8 cellular contexts compared by ENCODE assay signal in genomic region chr14:23954279-23954614, GRCh38. TPM values are rescaled to one million over a fixed set of nuclear protein-coding genes. Genes with fewer than 3 reads are reported as not detected.
A peak's percentile ranks its signal among the peaks of the same experiment; 100 is the strongest.
DNase-seq lines count a peak whose midpoint lies in the region; ATAC-seq and TF ChIP-seq lines count a peak whose summit lies in the region.
"Not testable (repeated sequence)": the region's sequence is repeated elsewhere in the genome, so short reads cannot be mapped to it uniquely, and the experiment has no call there.

No MANE protein-coding gene starts in this region.

- H3K36me3 Mint-ChIP-seq in T-cell = peaks cover 21% of the 10 kb centered on the region
- peaks cover 18% of the 10 kb centered on the region for H3K36me3 Mint-ChIP-seq in stimulated activated naive CD8-positive, alpha-beta T cell treated with anti-CD3 and anti-CD28 coated beads, Interleukin-15, Interleukin-2, amounts not matched to agents 100 ng/mL and 50 ng/mL, for 24 hours (ENCODE audit: low read depth)

- DNase-seq in T-cell, body of pancreas, foreskin keratinocyte: not testable (repeated sequence)

- H3K4me1 Mint-ChIP-seq in T-cell = peaks cover 25 to 27% (median 27%) of the 10 kb centered on the region in 3 donors
- H3K4me1 Mint-ChIP-seq in stimulated activated naive CD8-positive, alpha-beta T cell treated with anti-CD3 and anti-CD28 coated beads, Interleukin-15, Interleukin-2, amounts not matched to agents 100 ng/mL and 50 ng/mL, for 24 hours (ENCODE audit: low read depth) = peaks cover 26% of the 10 kb centered on the region

- CTCF ChIA-PET in T-cell (lab: Charles Lee) = not testable (repeated sequence)

- H3K9ac ChIP-seq in BLaER1 treated with 17β-estradiol and CSF1 and Interleukin-3, amounts not matched to agents 10 nM and 100 nM = peak overlapping the region; percentile 82 to 91 (median 86)

- not testable (repeated sequence) for H3K27me3 ChIP-seq in BLaER1 treated with 17β-estradiol and CSF1 and Interleukin-3, amounts not matched to agents 10 nM and 100 nM; body of pancreas; foreskin keratinocyte; muscle layer of duodenum (ENCODE audit: low read depth, low read length)

- H3K4me3 Mint-ChIP-seq in T-cell = peak overlapping the region; percentile 91 to 98 (median 95)
- H3K4me3 Mint-ChIP-seq in stimulated activated naive CD8-positive, alpha-beta T cell treated with anti-CD3 and anti-CD28 coated beads, Interleukin-15, Interleukin-2, amounts not matched to agents 100 ng/mL and 50 ng/mL, for 24 hours = peak overlapping the region; percentile 99

- H3K4me2 ChIP-seq in BLaER1 treated with 17β-estradiol and CSF1 and Interleukin-3, amounts not matched to agents 10 nM and 100 nM = peak overlapping the region; percentile 82 to 93 (median 88)

- ATAC-seq in GM21390 (IDR thresholded peaks at IDR 0.05; ENCODE audit: unreplicated experiment) (peak; percentile 4), HG03159 (IDR thresholded peaks at IDR 0.05; ENCODE audit: unreplicated experiment) (peak; percentile 29), T-cell (replicated peaks in 1 of 4) (peak in 1 of 4 experiments; percentile 1)
- ATAC-seq in body of pancreas, foreskin keratinocyte: not testable (repeated sequence)

- H3K4me3 ChIP-seq in BLaER1 treated with 17β-estradiol and CSF1 and Interleukin-3, amounts not matched to agents 10 nM and 100 nM = peak overlapping the region; percentile 69 to 90 (median 82)
- peak overlapping the region; percentile 86 to 92 for H3K4me3 ChIP-seq in body of pancreas
- H3K4me3 ChIP-seq in muscle layer of duodenum (ENCODE audit: low read depth in 1 of 2, low read length in 2 of 2) = peak overlapping the region; percentile 89 to 94

- H4K20me1 ChIP-seq in BLaER1 treated with 17β-estradiol and CSF1 and Interleukin-3, amounts not matched to agents 10 nM and 100 nM = not testable (repeated sequence)

- not testable (repeated sequence) for H3K27me3 Mint-ChIP-seq in T-cell; stimulated activated naive CD8-positive, alpha-beta T cell treated with anti-CD3 and anti-CD28 coated beads, Interleukin-15, Interleukin-2, amounts not matched to agents 100 ng/mL and 50 ng/mL, for 24 hours

- intact Hi-C loops in body of pancreas (cut with DNase I) = not testable (repeated sequence)

- H3K36me3 ChIP-seq in BLaER1 treated with 17β-estradiol and CSF1 and Interleukin-3, amounts not matched to agents 10 nM and 100 nM = peaks cover 0 to 22% (median 10%) of the 10 kb centered on the region in 11 experiments; a peak in 9 of 22 replicates
- H3K36me3 ChIP-seq in body of pancreas (replicated peaks in 1 of 2; ENCODE audit: insufficient read depth in 1 of 2, low read depth in 2 of 2); muscle layer of duodenum (ENCODE audit: control insufficient read depth in 1 of 2, insufficient read depth in 2 of 2, low read length in 2 of 2): not testable (repeated sequence)

- POLR2A ChIA-PET in T-cell (lab: Charles Lee) = not testable (repeated sequence)

- TF ChIP-seq CTCF in body of pancreas (IDR thresholded peaks at IDR 0.05); foreskin keratinocyte (conservative IDR thresholded peaks at IDR 0.05): not testable (repeated sequence)

- H3K9me3 Mint-ChIP-seq in T-cell; stimulated activated naive CD8-positive, alpha-beta T cell treated with anti-CD3 and anti-CD28 coated beads, Interleukin-15, Interleukin-2, amounts not matched to agents 100 ng/mL and 50 ng/mL, for 24 hours: not testable (repeated sequence)

- 6 to 9% methylated on average over 6 of the region's 6 CpGs for WGBS in body of pancreas, 2 donors

- TF ChIP-seq POLR2A in body of pancreas (IDR thresholded peaks at IDR 0.05) = not testable (repeated sequence)

- H3K27ac Mint-ChIP-seq in T-cell = peak overlapping the region; percentile 92 to 93
- peak overlapping the region; percentile 95 for H3K27ac Mint-ChIP-seq in stimulated activated naive CD8-positive, alpha-beta T cell treated with anti-CD3 and anti-CD28 coated beads, Interleukin-15, Interleukin-2, amounts not matched to agents 100 ng/mL and 50 ng/mL, for 24 hours

- H3K9me3 ChIP-seq in BLaER1 treated with 17β-estradiol and CSF1 and Interleukin-3, amounts not matched to agents 10 nM and 100 nM (replicated peaks in 1 of 11) = peaks cover 16 to 27% (median 24%) of the 10 kb centered on the region in 11 experiments
- not testable (repeated sequence) for H3K9me3 ChIP-seq in body of pancreas; muscle layer of duodenum (ENCODE audit: control insufficient read depth in 1 of 2, low read length in 2 of 2)

- H3K27ac ChIP-seq in BLaER1 treated with 17β-estradiol and CSF1 and Interleukin-3, amounts not matched to agents 10 nM and 100 nM = peak overlapping the region in 10 of 11 experiments; percentile 70 to 88 (median 84); a peak in 20 of 22 replicates
- H3K27ac ChIP-seq in body of pancreas (peak overlapping the region; percentile 88 to 91 (median 90)), foreskin keratinocyte (peak overlapping the region; percentile 66), muscle layer of duodenum (ENCODE audit: low read length) (peak overlapping the region; percentile 82)

- H3K4me1 ChIP-seq in BLaER1 treated with 17β-estradiol and CSF1 and Interleukin-3, amounts not matched to agents 10 nM and 100 nM = peaks cover 14 to 20% (median 17%) of the 10 kb centered on the region in 10 experiments; a peak in 19 of 20 replicates
- peaks cover 42% of the 10 kb centered on the region for H3K4me1 ChIP-seq in body of pancreas
- H3K4me1 ChIP-seq in foreskin keratinocyte; muscle layer of duodenum (ENCODE audit: control insufficient read depth in 1 of 2, insufficient read depth in 2 of 2, low read length in 2 of 2): not testable (repeated sequence)

RNA-seq across cellular contexts. Expression of gene DHRS4, which starts 0.7 kb away (rescaled TPM):
- total RNA-seq in T-cell (10 to 100 TPM; 11.1 to 21.4 (median 17.5) TPM), body of pancreas (10 to 100 TPM; 18.4 to 45.5 TPM), foreskin keratinocyte (25.6 and 29.2 TPM in 2 replicates)
- 34.2 and 39.0 TPM in 2 replicates for polyA plus RNA-seq in foreskin keratinocyte

RNA-seq across cellular contexts. Expression of gene DHRS4L2, which starts 34.5 kb away (rescaled TPM):
- total RNA-seq in T-cell (10 to 100 TPM; 14.0 to 21.9 (median 16.4) TPM), body of pancreas (10 to 100 TPM; 10.6 to 16.5 TPM), foreskin keratinocyte (18.4 and 27.7 TPM in 2 replicates)
- 29.5 and 43.7 TPM in 2 replicates for polyA plus RNA-seq in foreskin keratinocyte
